Comparison of ENCODE assay signal across 9 cellular contexts in genomic region chr5:150645070-150645700, GRCh38. TPM values are rescaled to one million over a fixed set of nuclear protein-coding genes. Genes with fewer than 3 reads are reported as not detected.
DNase-seq lines count a peak whose midpoint lies in the region; ATAC-seq, FAIRE-seq and TF ChIP-seq lines count a peak whose summit lies in the region.
"Had no signal": no experiment of that assay in that cellular context is flagged by ENCODE, and none has a peak within 500 bp of the region (broad histone marks: within the 10 kb centered on the region; RNA-seq: fewer than 3 reads in every experiment).

No MANE protein-coding gene starts in this region.

- peaks cover 20 to 44% (median 20%) of the 10 kb centered on the region in 3 donors for H3K4me1 ChIP-seq in pancreas

- ATAC-seq in pancreas = no peak
- no peak for ATAC-seq in HG02642 (IDR thresholded peaks at IDR 0.05; ENCODE audit: poor library complexity, unreplicated experiment)

- 74 to 75% methylated on average over 4 of the region's 4 CpGs for WGBS in pancreas, 2 donors

- DNase-seq in COLO829 (ENCODE audit: low spot score) (peak; percentile 65), NCI-H69 (lab: John Stamatoyannopoulos, UW) (peak; percentile 82), fibroblast of peridontal ligament (ENCODE audit: extremely low read depth) (peak; percentile 96), pancreas (peak in 3 of 6 donors; percentile 55 to 60 (median 60)), GOT3 (lab: John Stamatoyannopoulos, UW) (no peak), DMS114 treated with DMSO at 0.1 percent for 48 hours (lab: John Stamatoyannopoulos, UW; ENCODE audit: unreplicated experiment) (no peak)
- no peak for DNase-seq in central memory CD4-positive, alpha-beta T cell

- no peak overlapping the region for H3K4me3 ChIP-seq in pancreas

- no peak for FAIRE-seq in pancreas (lab: Jason Lieb, UNC)

- H3K27me3 ChIP-seq in pancreas = no peaks in the 10 kb centered on the region

- H3K27ac ChIP-seq in pancreas = peak overlapping the region in 3 of 4 donors; percentile 9 to 86 (median 39)
- H3K27ac ChIP-seq: epithelial cell of prostate had no signal

- H3K9me3 ChIP-seq in pancreas = no peaks in the 10 kb centered on the region

- H3K36me3 ChIP-seq in pancreas = peaks cover 0 to 14% (median 0%) of the 10 kb centered on the region in 3 donors

- intact Hi-C loops in pancreas (cut with DNase I) = no loop called here

- TF ChIP-seq CTCF in pancreas (IDR thresholded peaks at IDR 0.05) = no peak

RNA-seq across cellular contexts. Expression of gene SYNPO, which starts 4.7 kb away (rescaled TPM):
- total RNA-seq in pancreas = 10 to 100 TPM; 23.3 to 68.3 (median 28.4) TPM
- polyA plus RNA-seq in pancreas = 10 to 100 TPM; 28.8 TPM

RNA-seq across cellular contexts. Expression of gene MYOZ3, which starts 15.9 kb away (rescaled TPM):
- total RNA-seq in pancreas = under 1 TPM in 5 of 6 donors, not detected in 1; 0.05 to 0.50 (median 0.31) TPM
- under 1 TPM; 0.23 to 0.28 TPM for polyA plus RNA-seq in pancreas

RNA-seq across cellular contexts. Expression of gene RBM22, which starts 55.7 kb away (rescaled TPM):
- 10 to 100 TPM; 14.8 to 25.9 (median 18.4) TPM for total RNA-seq in pancreas
- polyA plus RNA-seq in pancreas = 10 to 100 TPM; 21.3 to 32.3 TPM

Comparison
In these comparisons a context has a peak if more than half of its experiments do, and no peak if none do; other contexts are left out.
1. DNase-seq: peak in COLO829 (single experiment), NCI-H69 (single experiment) and fibroblast of peridontal ligament (single experiment); none in GOT3 (single experiment), central memory CD4-positive, alpha-beta T cell (single experiment) and DMS114 treated with DMSO at 0.1 percent for 48 hours (single experiment).